Comparison of ENCODE assay signal across 22 cellular contexts in the genomic region with DNA sequence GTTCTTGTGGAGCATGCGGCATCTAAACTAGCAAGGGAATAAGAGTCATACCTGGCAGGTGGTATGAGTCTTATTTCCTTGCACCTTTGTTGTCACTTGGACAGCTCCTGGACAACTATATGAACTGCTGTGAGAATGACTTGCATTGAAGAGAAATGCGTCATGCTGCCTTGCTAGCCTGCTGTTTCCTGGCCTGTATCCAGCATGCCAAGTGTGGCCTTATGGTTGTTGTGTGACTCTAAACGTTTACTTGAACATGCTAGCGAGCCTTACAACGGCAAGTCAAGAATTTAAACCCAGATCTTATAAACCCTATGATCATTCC.
A peak's percentile ranks its signal among the peaks of the same experiment; 100 is the strongest.
DNase-seq lines count a peak whose midpoint lies in the region; ATAC-seq and TF ChIP-seq lines count a peak whose summit lies in the region.
"Had no signal": no experiment of that assay in that cellular context is flagged by ENCODE, and none has a peak within 500 bp of the region (broad histone marks: within the 10 kb centered on the region; RNA-seq: fewer than 3 reads in every experiment).

No MANE protein-coding gene starts in this region.

- no peak for TF ChIP-seq CTCF in astrocyte of the spinal cord (IDR thresholded peaks at IDR 0.05; ENCODE audit: low read depth, low read length)
- no peak for TF ChIP-seq CTCF in right lobe of liver (IDR thresholded peaks at IDR 0.05)

- H3K4me3 ChIP-seq in astrocyte of the spinal cord (ENCODE audit: low read depth, low read length) (no peak overlapping the region), right lobe of liver (no peak overlapping the region)
- H3K4me3 ChIP-seq: psoas muscle, thoracic aorta had no signal

- no peak for ATAC-seq in right lobe of liver
- ATAC-seq: psoas muscle; stimulated activated effector memory CD8-positive, alpha-beta T cell treated with anti-CD3 and anti-CD28 coated beads, Interleukin-12 subunit alpha, Interleukin-12 subunit beta, amount 100 ng/mL, for 72 hours had no signal

- no peak for TF ChIP-seq POLR2A in right lobe of liver (IDR thresholded peaks at IDR 0.05)

- DNase-seq in DMS 273 treated with DMSO at 0.1 percent for 48 hours (lab: John Stamatoyannopoulos, UW), result peak; percentile 83
- peak; percentile 70 for DNase-seq in NCI-H1694 (lab: John Stamatoyannopoulos, UW)
- peak; percentile 92 for DNase-seq in astrocyte of the spinal cord (ENCODE audit: low read depth, low spot score)
- peak; percentile 53 for DNase-seq in iris pigment epithelial cell (ENCODE audit: low read depth)
- no peak for DNase-seq in SKM-1 treated with dmso at 0.1 percent for 144 hours (lab: John Stamatoyannopoulos, UW; ENCODE audit: unreplicated experiment)
- no peak for DNase-seq in activated CD4-positive, alpha-beta T cell treated with anti-CD3 and anti-CD28 coated beads for 48 hours
- no peak for DNase-seq in right lobe of liver
- no peak for DNase-seq in NCI-H226
- DNase-seq: activated CD4-positive, CD25-positive, alpha-beta regulatory T cell; activated CD8-positive, alpha-beta memory T cell treated with anti-CD3 and anti-CD28 coated beads for 24 hours; activated naive CD8-positive, alpha-beta T cell treated with anti-CD3 and anti-CD28 coated beads, Interleukin-2, amount 10 ng/mL, durations not matched to agents 7 days and 5 days; Calu3; central memory CD4-positive, alpha-beta T cell; hippocampal formation; midbrain; NCI-H1048; NCI-H526 treated with DMSO at 0.1 percent for 48 hours; psoas muscle; stimulated activated CD4-positive, alpha-beta T cell treated with anti-CD3 and anti-CD28 coated beads, Interleukin-12 subunit alpha, Interleukin-12 subunit beta, amount 100 ng/mL, for 4 hours; T-helper 2 cell had no signal

- H3K27me3 ChIP-seq in right lobe of liver, result no peaks in the 10 kb centered on the region

- in situ Hi-C loops in astrocyte of the spinal cord (cut with HindIII; ENCODE audit: low sequenced_read_pairs), result no loop called here

- H3K4me1 ChIP-seq in right lobe of liver, result no peaks in the 10 kb centered on the region
- H3K4me1 ChIP-seq: psoas muscle had no signal

- no peak overlapping the region for H3K27ac ChIP-seq in right lobe of liver
- H3K27ac ChIP-seq: psoas muscle, thoracic aorta had no signal

- 98% methylated on average over 5 of the region's 5 CpGs for WGBS in right lobe of liver (ENCODE audit: insufficient coverage, low coverage, low lambda C conversion rate, missing lambda C conversion rate)

- no peaks in the 10 kb centered on the region for H3K9me3 ChIP-seq in right lobe of liver
- H3K9me3 ChIP-seq: psoas muscle, thoracic aorta had no signal

- H3K36me3 ChIP-seq in right lobe of liver, result no peaks in the 10 kb centered on the region
- H3K36me3 ChIP-seq: thoracic aorta had no signal

- intact Hi-C loops in right lobe of liver (cut with DNase I), result no loop called here

Comparison
In these comparisons a context has a peak if more than half of its experiments do, and no peak if none do; other contexts are left out.
1. DNase-seq: peak in DMS 273 treated with DMSO at 0.1 percent for 48 hours (single experiment), NCI-H1694 (single experiment), astrocyte of the spinal cord (single experiment) and iris pigment epithelial cell (single experiment); none in SKM-1 treated with dmso at 0.1 percent for 144 hours (single experiment), activated CD4-positive, alpha-beta T cell treated with anti-CD3 and anti-CD28 coated beads for 48 hours (single experiment), right lobe of liver (0 of 3) and NCI-H226 (single experiment).